In genomic region chr1:25871086-25871703, GRCh38 we compare ENCODE assay signal across 15 cellular contexts. TPM values are rescaled to one million over a fixed set of nuclear protein-coding genes. Genes with fewer than 3 reads are reported as not detected.
A peak's percentile ranks its signal among the peaks of the same experiment; 100 is the strongest.
DNase-seq lines count a peak whose midpoint lies in the region; ATAC-seq, FAIRE-seq and TF ChIP-seq lines count a peak whose summit lies in the region.
"Had no signal": no experiment of that assay in that cellular context is flagged by ENCODE, and none has a peak within 500 bp of the region (broad histone marks: within the 10 kb centered on the region; RNA-seq: fewer than 3 reads in every experiment).

No MANE protein-coding gene starts in this region.

- ATAC-seq in pancreas (peak in 3 of 4 donors; percentile 2 to 21 (median 2)), HG02759 (IDR thresholded peaks at IDR 0.05; ENCODE audit: unreplicated experiment) (no peak)
- no peak for ATAC-seq in naive thymus-derived CD8-positive, alpha-beta T cell
- ATAC-seq: SK-N-SH treated with all-trans-retinoic acid at 6 μM for 48 hours had no signal

- no peaks in the 10 kb centered on the region for H3K27me3 Mint-ChIP-seq in naive thymus-derived CD8-positive, alpha-beta T cell
- no peaks in the 10 kb centered on the region for H3K27me3 Mint-ChIP-seq in endodermal cell (ENCODE audit: insufficient read depth)
- H3K27me3 Mint-ChIP-seq: activated naive CD4-positive, alpha-beta T cell treated with anti-CD3 and anti-CD28 coated beads, Interleukin-2, amount 50 U/mL, for 24 hours; central memory CD8-positive, alpha-beta T cell had no signal

- H3K9me3 ChIP-seq in BLaER1 treated with 17β-estradiol and CSF1 and Interleukin-3, amounts not matched to agents 10 nM and 100 nM (replicated peaks in 1 of 11), result no peaks in the 10 kb centered on the region
- no peaks in the 10 kb centered on the region for H3K9me3 ChIP-seq in esophagus (ENCODE audit: control insufficient read depth in 2 of 2, insufficient read depth in 1 of 2, low read depth in 1 of 2, low read length in 1 of 2)
- no peaks in the 10 kb centered on the region for H3K9me3 ChIP-seq in pancreas
- no peaks in the 10 kb centered on the region for H3K9me3 ChIP-seq in endodermal cell (ENCODE audit: control insufficient read depth, low read length)
- H3K9me3 ChIP-seq: left ventricle myocardium inferior, thoracic aorta had no signal

- no peak for FAIRE-seq in pancreas (lab: Jason Lieb, UNC)

- peaks cover 0 to 3% (median 0%) of the 10 kb centered on the region in 11 experiments; a peak in 1 of 22 replicates for H4K20me1 ChIP-seq in BLaER1 treated with 17β-estradiol and CSF1 and Interleukin-3, amounts not matched to agents 10 nM and 100 nM

- no peak for TF ChIP-seq CTCF in pancreas (IDR thresholded peaks at IDR 0.05)
- no peak for TF ChIP-seq CTCF in endodermal cell (conservative IDR thresholded peaks at IDR 0.05)

- no peak overlapping the region for H3K27ac Mint-ChIP-seq in naive thymus-derived CD8-positive, alpha-beta T cell
- H3K27ac Mint-ChIP-seq in endodermal cell, result no peak overlapping the region
- H3K27ac Mint-ChIP-seq: activated naive CD4-positive, alpha-beta T cell treated with anti-CD3 and anti-CD28 coated beads, Interleukin-2, amount 50 U/mL, for 24 hours had no signal

- no peaks in the 10 kb centered on the region for H3K36me3 Mint-ChIP-seq in naive thymus-derived CD8-positive, alpha-beta T cell
- peaks cover 4% of the 10 kb centered on the region for H3K36me3 Mint-ChIP-seq in endodermal cell (ENCODE audit: low read depth)
- H3K36me3 Mint-ChIP-seq: activated naive CD4-positive, alpha-beta T cell treated with anti-CD3 and anti-CD28 coated beads, Interleukin-2, amount 50 U/mL, for 24 hours had no signal

- peaks cover 48 to 64% (median 55%) of the 10 kb centered on the region in 10 experiments for H3K4me1 ChIP-seq in BLaER1 treated with 17β-estradiol and CSF1 and Interleukin-3, amounts not matched to agents 10 nM and 100 nM
- H3K4me1 ChIP-seq in esophagus (ENCODE audit: control insufficient read depth in 2 of 2, insufficient read depth in 2 of 2, low read length in 1 of 2), result peaks cover 10 to 26% of the 10 kb centered on the region in 2 donors
- H3K4me1 ChIP-seq in pancreas, result peaks cover 62 to 79% (median 66%) of the 10 kb centered on the region in 3 donors
- peaks cover 3% of the 10 kb centered on the region for H3K4me1 ChIP-seq in endodermal cell (ENCODE audit: control insufficient read depth, insufficient read depth, low read length)

- DNase-seq in NCI-H2171 treated with DMSO at 0.1 percent for 48 hours (lab: John Stamatoyannopoulos, UW) (peak; percentile 22), pancreas (peak in 1 of 6 donors; percentile 51), endodermal cell (no peak), NCI-H748 treated with DMSO at 0.1 percent for 48 hours (lab: John Stamatoyannopoulos, UW) (no peak)
- DNase-seq in naive thymus-derived CD8-positive, alpha-beta T cell, result no peak
- DNase-seq: left ventricle myocardium inferior, NCI-H187 had no signal

- POLR2A ChIA-PET in naive thymus-derived CD8-positive, alpha-beta T cell (lab: Charles Lee), result no interaction called here

- intact Hi-C loops in pancreas (cut with DNase I), result no loop called here

- H3K27me3 ChIP-seq in BLaER1 treated with 17β-estradiol and CSF1 and Interleukin-3, amounts not matched to agents 10 nM and 100 nM, result peaks cover 0 to 21% (median 17%) of the 10 kb centered on the region in 11 experiments; a peak in 14 of 22 replicates
- H3K27me3 ChIP-seq in esophagus (ENCODE audit: control insufficient read depth in 1 of 2, insufficient read depth in 2 of 2, low read length in 2 of 2) (no peaks in the 10 kb centered on the region), pancreas (no peaks in the 10 kb centered on the region), endodermal cell (ENCODE audit: control insufficient read depth, insufficient read depth, low read length, poor library complexity, severe bottlenecking) (no peaks in the 10 kb centered on the region)

- H3K36me3 ChIP-seq in BLaER1 treated with 17β-estradiol and CSF1 and Interleukin-3, amounts not matched to agents 10 nM and 100 nM, result peaks cover 0 to 17% (median 0%) of the 10 kb centered on the region in 11 experiments; a peak in 2 of 22 replicates
- H3K36me3 ChIP-seq in esophagus (ENCODE audit: control insufficient read depth in 2 of 2, insufficient read depth in 2 of 2, low read length in 1 of 2), result peaks cover 0 to 3% of the 10 kb centered on the region in 2 donors
- no peaks in the 10 kb centered on the region for H3K36me3 ChIP-seq in pancreas
- peaks cover 8% of the 10 kb centered on the region for H3K36me3 ChIP-seq in endodermal cell (ENCODE audit: control insufficient read depth, insufficient read depth, low read length)
- H3K36me3 ChIP-seq: left ventricle myocardium inferior, thoracic aorta had no signal

- H3K4me2 ChIP-seq in BLaER1 treated with 17β-estradiol and CSF1 and Interleukin-3, amounts not matched to agents 10 nM and 100 nM, result peak overlapping the region; percentile 56 to 99 (median 85)

- no peaks in the 10 kb centered on the region for H3K9me3 Mint-ChIP-seq in naive thymus-derived CD8-positive, alpha-beta T cell
- H3K9me3 Mint-ChIP-seq in endodermal cell, result no peaks in the 10 kb centered on the region
- H3K9me3 Mint-ChIP-seq: activated naive CD4-positive, alpha-beta T cell treated with anti-CD3 and anti-CD28 coated beads, Interleukin-2, amount 50 U/mL, for 24 hours; central memory CD8-positive, alpha-beta T cell; neural crest cell had no signal

- H3K4me1 Mint-ChIP-seq in naive thymus-derived CD8-positive, alpha-beta T cell, result peaks cover 7 to 27% (median 13%) of the 10 kb centered on the region in 4 donors
- H3K4me1 Mint-ChIP-seq in endodermal cell, result peaks cover 11% of the 10 kb centered on the region

- H3K4me3 Mint-ChIP-seq in naive thymus-derived CD8-positive, alpha-beta T cell, result no peak overlapping the region
- H3K4me3 Mint-ChIP-seq in endodermal cell, result no peak overlapping the region
- H3K4me3 Mint-ChIP-seq: activated naive CD4-positive, alpha-beta T cell treated with anti-CD3 and anti-CD28 coated beads, Interleukin-2, amount 50 U/mL, for 24 hours; central memory CD8-positive, alpha-beta T cell; neural crest cell had no signal

- 0 out of 22 replicates have a peak overlapping the region, but pooled peaks of 1 of the 11 experiments have one; percentile 14 for H3K27ac ChIP-seq in BLaER1 treated with 17β-estradiol and CSF1 and Interleukin-3, amounts not matched to agents 10 nM and 100 nM
- H3K27ac ChIP-seq in esophagus (ENCODE audit: low read depth in 2 of 2, low read length in 1 of 2) (peak overlapping the region; percentile 86 to 90), pancreas (peak overlapping the region; percentile 36 to 80 (median 58)), endodermal cell (ENCODE audit: low read depth, low read length) (no peak overlapping the region)
- H3K27ac ChIP-seq: left ventricle myocardium inferior, thoracic aorta had no signal

- peak overlapping the region in 8 of 11 experiments; percentile 1 to 57 (median 28); a peak in 11 of 22 replicates for H3K9ac ChIP-seq in BLaER1 treated with 17β-estradiol and CSF1 and Interleukin-3, amounts not matched to agents 10 nM and 100 nM
- H3K9ac ChIP-seq in endodermal cell (ENCODE audit: extremely low read depth, low read length, poor library complexity, severe bottlenecking), result no peak overlapping the region

- 31 to 35% methylated on average over 5 of the region's 5 CpGs for WGBS in esophagus, 2 donors
- 9 to 10% methylated on average over 5 of the region's 5 CpGs for WGBS in pancreas, 2 donors
- 58 to 61% methylated on average over 3 to 5 of the region's 5 CpGs for WGBS in endodermal cell (ENCODE audit: insufficient coverage in 1 of 2, insufficient read length in 1 of 2), 2 experiments

- no peak overlapping the region for H3K4me3 ChIP-seq in BLaER1 treated with 17β-estradiol and CSF1 and Interleukin-3, amounts not matched to agents 10 nM and 100 nM
- H3K4me3 ChIP-seq in esophagus (ENCODE audit: low read depth in 1 of 2, low read length in 2 of 2), result no peak overlapping the region
- H3K4me3 ChIP-seq in pancreas, result no peak overlapping the region
- H3K4me3 ChIP-seq in endodermal cell (ENCODE audit: low read length), result no peak overlapping the region
- H3K4me3 ChIP-seq: left ventricle myocardium inferior, thoracic aorta had no signal

RNA-seq across cellular contexts. Expression of gene PAQR7, which starts 4.3 kb away (rescaled TPM):
- polyA plus RNA-seq in esophagus (10 to 100 TPM in 1 of 2 donors, 1 to 10 TPM in 1; 9.5 to 14.3 TPM), pancreas (1 to 10 TPM; 4.4 to 5.7 TPM)
- total RNA-seq in pancreas (10 to 100 TPM in 1 of 6 donors, 1 to 10 TPM in 5; 3.2 to 13.0 (median 4.4) TPM), endodermal cell (10 to 100 TPM; 11.7 to 15.0 TPM)
- 1 to 10 TPM; 6.3 to 6.5 TPM for total RNA-seq in naive thymus-derived CD8-positive, alpha-beta T cell
- polyA plus RNA-seq in naive thymus-derived CD8-positive, alpha-beta T cell, result under 1 TPM; 0.08 to 0.32 (median 0.30) TPM
- 5.5 TPM for polyA plus RNA-seq in endodermal cell (2013, experiment 1 of 2)
- 5.7 TPM for polyA plus RNA-seq in endodermal cell (2013, experiment 2 of 2)

RNA-seq across cellular contexts. Expression of gene AUNIP, which starts 11.9 kb away (rescaled TPM):
- polyA plus RNA-seq in esophagus (1 to 10 TPM; 1.1 to 2.0 TPM), pancreas (not detected)
- total RNA-seq in pancreas (under 1 TPM in 4 of 6 donors, not detected in 2; 0.19 to 0.37 (median 0.29) TPM), endodermal cell (10 to 100 TPM; 14.3 to 19.5 TPM)
- not detected for total RNA-seq in naive thymus-derived CD8-positive, alpha-beta T cell
- polyA plus RNA-seq in naive thymus-derived CD8-positive, alpha-beta T cell, result not detected
- 8.0 TPM for polyA plus RNA-seq in endodermal cell (2013, experiment 1 of 2)
- 7.4 TPM for polyA plus RNA-seq in endodermal cell (2013, experiment 2 of 2)
- total RNA-seq: left ventricle myocardium inferior, thoracic aorta had no signal

RNA-seq across cellular contexts. Expression of gene STMN1, which starts 35.0 kb away (rescaled TPM):
- polyA plus RNA-seq in esophagus (100 to 1,000 TPM; 115 to 137 TPM), pancreas (10 to 100 TPM; 16.2 to 58.0 TPM)
- total RNA-seq in pancreas (10 to 100 TPM in 3 of 6 donors, 1 to 10 TPM in 3; 3.3 to 40.3 (median 8.7) TPM), endodermal cell (100 to 1,000 TPM; 543 to 585 TPM)
- 10 to 100 TPM; 83.3 to 86.0 TPM for total RNA-seq in naive thymus-derived CD8-positive, alpha-beta T cell
- 100 to 1,000 TPM; 197 to 238 (median 205) TPM for polyA plus RNA-seq in naive thymus-derived CD8-positive, alpha-beta T cell
- polyA plus RNA-seq in endodermal cell (2013, experiment 1 of 2), result 1,221 TPM
- 1,270 TPM for polyA plus RNA-seq in endodermal cell (2013, experiment 2 of 2)

RNA-seq across cellular contexts. Expression of gene MTFR1L, which starts 51.4 kb away (rescaled TPM):
- polyA plus RNA-seq in esophagus (10 to 100 TPM; 28.4 to 32.0 TPM), pancreas (10 to 100 TPM; 38.9 to 59.6 TPM)
- total RNA-seq in pancreas (10 to 100 TPM; 24.0 to 36.0 (median 26.3) TPM), endodermal cell (10 to 100 TPM; 31.6 to 36.2 TPM)
- total RNA-seq in naive thymus-derived CD8-positive, alpha-beta T cell, result 10 to 100 TPM; 50.0 to 56.4 TPM
- 10 to 100 TPM; 34.3 to 42.6 (median 40.9) TPM for polyA plus RNA-seq in naive thymus-derived CD8-positive, alpha-beta T cell
- 55.7 TPM for polyA plus RNA-seq in endodermal cell (2013, experiment 1 of 2)
- 50.5 TPM for polyA plus RNA-seq in endodermal cell (2013, experiment 2 of 2)

Comparison
In these comparisons a context has a peak if more than half of its experiments do, and no peak if none do; other contexts are left out.
1. ATAC-seq: peak in pancreas (3 of 4); none in naive thymus-derived CD8-positive, alpha-beta T cell (0 of 2) and HG02759 (single experiment).
2. RNA of gene AUNIP, which starts 11.9 kb away (total RNA-seq): 14.3 to 19.5 TPM in endodermal cell; 0.19 to 0.37 TPM in pancreas and not detected in naive thymus-derived CD8-positive, alpha-beta T cell; every median in the first group is over 10 times any median in the second.
3. RNA of gene STMN1, which starts 35.0 kb away (total RNA-seq): 543 to 585 TPM in endodermal cell; 83.3 to 86.0 TPM in naive thymus-derived CD8-positive, alpha-beta T cell and 3.3 to 40.3 TPM in pancreas; every median in the first group is over 4 times any median in the second.